ENCODE assay signal across 8 cellular contexts in genomic region chr20:63706852-63707557, GRCh38. TPM values are rescaled to one million over a fixed set of nuclear protein-coding genes. Genes with fewer than 3 reads are reported as not detected.
DNase-seq lines count a peak whose midpoint lies in the region; ATAC-seq, FAIRE-seq and TF ChIP-seq lines count a peak whose summit lies in the region.

No MANE protein-coding gene starts in this region.

- H3K4me3 ChIP-seq in HL-60 (replicated peaks; ENCODE audit: insufficient read depth, low read length) (peak overlapping the region; percentile 93), K562 (peak overlapping the region; percentile 100), iPS-20b (ENCODE audit: low read length) (peak overlapping the region; percentile 84)

- TF ChIP-seq CTCF in C4-2B (conservative IDR thresholded peaks at IDR 0.05): no peak; the same call in 1 of the 2 replicates
- TF ChIP-seq CTCF in HL-60 (IDR thresholded peaks at IDR 0.05; ENCODE audit: insufficient read depth, low read length): peak; percentile 35
- TF ChIP-seq CTCF in K562 (IDR thresholded peaks at IDR 0.05 in 2 of 3, conservative IDR thresholded peaks at IDR 0.05 in 1 of 3; ENCODE audit: insufficient read depth in 2 of 3, low read depth in 1 of 3, low read length in 3 of 3): peak; percentile 82 to 88 (median 84)

- H3K27ac ChIP-seq in C4-2B (peak overlapping the region; percentile 98), HL-60 (replicated peaks) (peak overlapping the region; percentile 87), K562 (ENCODE audit: extremely low read depth, low read depth, low read length) (peak overlapping the region; percentile 96), iPS-20b (ENCODE audit: low read length) (no peak overlapping the region)

- H2AFZ ChIP-seq in K562 (ENCODE audit: low read depth, low read length): peak overlapping the region; percentile 75; the same call in 1 of the 2 replicates

- POLR2A ChIA-PET in K562 (lab: Yijun Ruan, JAX): interaction anchor here (0.7 to 4.0 kb wide), 6 partner anchors 9 to 158 kb away, joined by 5 to 27 read pairs (median 6); partner anchors contain the start of genes RTEL1 and TPD52L2

- TF ChIP-seq RAD21 in K562 (CRISPR knock-in tag; conservative IDR thresholded peaks at IDR 0.05 in 1 of 2, IDR thresholded peaks at IDR 0.05 in 1 of 2): peak; percentile 82 to 85

- in situ Hi-C loops in K562 (cut with MboI): loop anchor here (5.0 kb wide), 1 partner anchor 155 kb away; the partner anchor contains the start of gene ABHD16B

- ATAC-seq in GM19397 (IDR thresholded peaks at IDR 0.05; ENCODE audit: unreplicated experiment): peak; percentile 27
- peak; percentile 75 for ATAC-seq in K562

- CTCF ChIA-PET in K562 (lab: Yijun Ruan, JAX; ENCODE audit: low intra/inter-chr PET ratio): interaction anchor here (0.5 to 2.6 kb wide), 5 partner anchors 157 to 483 kb away, joined by 3 to 18 read pairs (median 6); partner anchors contain the start of genes PTK6 and TPD52L2

- H3K36me3 ChIP-seq in K562 (ENCODE audit: control insufficient read depth, insufficient read depth, low read length): peaks cover 66% of the 10 kb centered on the region
- H3K36me3 ChIP-seq in iPS-20b (ENCODE audit: insufficient read depth, low read depth, low read length): peaks cover 52% of the 10 kb centered on the region

- BruUV-seq in K562 (replicated peaks; lab: Mats Ljungman, UMichigan): no TSS peak

- WGBS in K562 (ENCODE audit: insufficient coverage, low coverage, missing lambda C conversion rate): 1% methylated on average over 54 of the region's 56 CpGs

- H3K9me1 ChIP-seq in K562 (ENCODE audit: control insufficient read depth, insufficient read depth, low read length): no peaks in the 10 kb centered on the region

- TF ChIP-seq EP300 in K562 (IDR thresholded peaks at IDR 0.05; ENCODE audit: low read length): no peak

- H3K4me2 ChIP-seq in K562 (ENCODE audit: insufficient read depth, low read length): peak overlapping the region; percentile 99

- H3K9ac ChIP-seq in K562 (ENCODE audit: insufficient read depth in 1 of 2, low read depth in 2 of 2, low read length in 2 of 2) (peak overlapping the region; percentile 90 to 95), iPS-20b (ENCODE audit: low read depth, low read length) (peak overlapping the region; percentile 76; the same call in 1 of the 2 replicates)

- no peaks in the 10 kb centered on the region for H3K9me3 ChIP-seq in K562 (replicated peaks; ENCODE audit: control insufficient read depth, insufficient read depth, low read depth, low read length)
- no peaks in the 10 kb centered on the region for H3K9me3 ChIP-seq in iPS-20b (ENCODE audit: insufficient read depth, low read depth, low read length)

- no peak for TF ChIP-seq POLR2A in K562 (conservative IDR thresholded peaks at IDR 0.05)

- H3K4me1 ChIP-seq in K562 (replicated peaks in 1 of 2; ENCODE audit: control insufficient read depth in 2 of 2, insufficient read depth in 2 of 2, low read length in 2 of 2) (peaks cover 13 to 63% of the 10 kb centered on the region in 2 experiments), iPS-20b (ENCODE audit: insufficient read depth, low read length) (peaks cover 4% of the 10 kb centered on the region; the same call in 1 of the 2 replicates)

- no peaks in the 10 kb centered on the region for H3K27me3 ChIP-seq in HL-60 (ENCODE audit: insufficient read depth, poor library complexity, severe bottlenecking)
- no peaks in the 10 kb centered on the region for H3K27me3 ChIP-seq in K562 (ENCODE audit: control insufficient read depth in 2 of 2, insufficient read depth in 2 of 2, low read length in 2 of 2)
- no peaks in the 10 kb centered on the region for H3K27me3 ChIP-seq in iPS-20b (ENCODE audit: insufficient read depth, low read length)

- intact Hi-C loops in K562 (cut with micrococcal nuclease): loop anchor here (2.0 to 10.0 kb wide), 5 partner anchors 78 to 250 kb away; partner anchors contain the start of genes PTK6, TPD52L2 and UCKL1

- DNase-seq in HL-60 (ENCODE audit: low read depth in 1 of 2, low spot score in 1 of 2) (peak in 1 of 2 experiments; percentile 69), SW480 (ENCODE audit: low spot score) (peak; percentile 84), K562 (ENCODE audit: extremely low read depth in 1 of 4, low spot score in 3 of 4) (peak; percentile 53 to 84 (median 69)), NCI-H510A (lab: John Stamatoyannopoulos, UW) (no peak)
- DNase-seq in stimulated activated CD4-positive, alpha-beta T cell treated with anti-CD3 and anti-CD28 coated beads, Interleukin-15, amount 100 ng/mL, for 48 hours (ENCODE audit: low read depth in 2 of 2): peak; percentile 47 to 62

- H4K20me1 ChIP-seq in K562 (replicated peaks; ENCODE audit: control insufficient read depth, insufficient read depth, low read length): peaks cover 22% of the 10 kb centered on the region

- peaks cover 63% of the 10 kb centered on the region for H3K79me2 ChIP-seq in K562 (ENCODE audit: control insufficient read depth, insufficient read depth, low read length)

- peak; percentile 95 for FAIRE-seq in K562 (lab: Jason Lieb, UNC)

RNA-seq across cellular contexts. Expression of gene ARFRP1, which starts 0.8 kb away (rescaled TPM):
- 98.6 and 222 TPM in 2 replicates for total RNA-seq in K562 (2011; cell fraction: chromatin; rRNA removed; ENCODE audit: low replicate concordance)
- 116 and 124 TPM in 2 replicates for total RNA-seq in K562 (2011; cell fraction: nucleolus; rRNA removed)
- total RNA-seq in K562 (2011; cell fraction: nucleoplasm; rRNA removed): 75.6 and 81.5 TPM in 2 replicates
- total RNA-seq in K562 (2014; rRNA removed) (64.3 and 74.1 TPM in 2 replicates), K562 (2014; rRNA removed; fragmentation: Illumina TruSeq; extraction: Trizol) (16.1 and 19.1 TPM in 2 replicates), K562 (2015; rRNA removed; fragmentation: Illumina TruSeq; extraction: Trizol) (37.3 and 37.7 TPM in 2 replicates), K562 (2021) (64.0 and 78.9 TPM in 2 replicates)
- polyA plus RNA-seq in K562 (2011; rRNA removed) (37.5 and 39.5 TPM in 2 replicates), K562 (2014; fragmentation: Illumina TruSeq; extraction: Trizol) (20.0 and 36.3 TPM in 2 replicates), K562 (2014; fragmentation: Nextera tagmentation; extraction: Ambion mirVana) (1 to 10 TPM; 2.2 to 6.0 TPM), K562 (2014; rRNA removed) (66.9 and 70.5 TPM in 2 replicates)
- 52.0 and 57.8 TPM in 2 replicates for polyA plus RNA-seq in K562 (2011; cell fraction: cytosol; rRNA removed)
- 132 and 147 TPM in 2 replicates for polyA plus RNA-seq in K562 (2011; cell fraction: nucleus; rRNA removed)
- polyA plus RNA-seq in K562 (2012): 44.1 and 48.2 TPM in 2 replicates
- polyA minus RNA-seq in K562 (2011; rRNA and poly(A)+ RNA removed): 18.4 and 33.9 TPM in 2 replicates
- polyA minus RNA-seq in K562 (2011; cell fraction: cytosol; rRNA and poly(A)+ RNA removed): 14.4 and 22.2 TPM in 2 replicates
- 46.2 and 62.4 TPM in 2 replicates for polyA minus RNA-seq in K562 (2011; cell fraction: nucleus; rRNA and poly(A)+ RNA removed)

RNA-seq across cellular contexts. Expression of gene ZGPAT, which starts 0.8 kb away (rescaled TPM):
- 20.3 and 73.7 TPM in 2 replicates for total RNA-seq in K562 (2011; cell fraction: chromatin; rRNA removed; ENCODE audit: low replicate concordance)
- 43.4 and 48.4 TPM in 2 replicates for total RNA-seq in K562 (2011; cell fraction: nucleolus; rRNA removed)
- total RNA-seq in K562 (2011; cell fraction: nucleoplasm; rRNA removed): 35.6 and 47.3 TPM in 2 replicates
- total RNA-seq in K562 (2014; rRNA removed): 19.4 and 26.6 TPM in 2 replicates
- 2.2 and 2.4 TPM in 2 replicates for total RNA-seq in K562 (2014; rRNA removed; fragmentation: Illumina TruSeq; extraction: Trizol)
- total RNA-seq in K562 (2015; rRNA removed; fragmentation: Illumina TruSeq; extraction: Trizol): 7.9 and 8.4 TPM in 2 replicates
- 22.5 and 25.4 TPM in 2 replicates for total RNA-seq in K562 (2021)
- 7.4 and 10.7 TPM in 2 replicates for polyA plus RNA-seq in K562 (2011; rRNA removed)
- polyA plus RNA-seq in K562 (2011; cell fraction: cytosol; rRNA removed): 6.2 and 15.4 TPM in 2 replicates
- polyA plus RNA-seq in K562 (2011; cell fraction: nucleus; rRNA removed): 40.8 and 67.3 TPM in 2 replicates
- polyA plus RNA-seq in K562 (2012): 14.8 and 18.0 TPM in 2 replicates
- 5.6 and 10.9 TPM in 2 replicates for polyA plus RNA-seq in K562 (2014; fragmentation: Illumina TruSeq; extraction: Trizol)
- under 1 TPM; 0.14 to 0.21 TPM for polyA plus RNA-seq in K562 (2014; fragmentation: Nextera tagmentation; extraction: Ambion mirVana)
- polyA plus RNA-seq in K562 (2014; rRNA removed): 24.1 and 27.7 TPM in 2 replicates
- 2.7 and 4.6 TPM in 2 replicates for polyA minus RNA-seq in K562 (2011; rRNA and poly(A)+ RNA removed)
- polyA minus RNA-seq in K562 (2011; cell fraction: cytosol; rRNA and poly(A)+ RNA removed): 11.6 and 12.8 TPM in 2 replicates
- 9.8 and 11.2 TPM in 2 replicates for polyA minus RNA-seq in K562 (2011; cell fraction: nucleus; rRNA and poly(A)+ RNA removed)

RNA-seq across cellular contexts. Expression of gene TNFRSF6B, which starts 10.6 kb away (rescaled TPM):
- not detected in 2 replicates for total RNA-seq in K562 (2011; cell fraction: chromatin; rRNA removed; ENCODE audit: low replicate concordance)
- 4.9 and 6.3 TPM in 2 replicates for total RNA-seq in K562 (2011; cell fraction: nucleolus; rRNA removed)
- not detected in 2 replicates for total RNA-seq in K562 (2011; cell fraction: nucleoplasm; rRNA removed)
- total RNA-seq in K562 (2014; rRNA removed) (0.32 and 3.8 TPM in 2 replicates), K562 (2014; rRNA removed; fragmentation: Illumina TruSeq; extraction: Trizol) (not detected in 2 replicates), K562 (2015; rRNA removed; fragmentation: Illumina TruSeq; extraction: Trizol) (0.19 TPM in 1 of 2 replicates, not detected in the other), K562 (2021) (not detected in 2 replicates)
- polyA plus RNA-seq in K562 (2011; rRNA removed) (0.10 and 0.37 TPM in 2 replicates), K562 (2014; fragmentation: Illumina TruSeq; extraction: Trizol) (not detected in 2 replicates), K562 (2014; fragmentation: Nextera tagmentation; extraction: Ambion mirVana) (not detected), K562 (2014; rRNA removed) (3.2 and 3.5 TPM in 2 replicates)
- polyA plus RNA-seq in K562 (2011; cell fraction: cytosol; rRNA removed): 1.1 and 5.8 TPM in 2 replicates
- 1.4 and 13.8 TPM in 2 replicates for polyA plus RNA-seq in K562 (2011; cell fraction: nucleus; rRNA removed)
- 0.87 and 1.3 TPM in 2 replicates for polyA plus RNA-seq in K562 (2012)
- polyA minus RNA-seq in K562 (2011; rRNA and poly(A)+ RNA removed): not detected in 2 replicates
- polyA minus RNA-seq in K562 (2011; cell fraction: cytosol; rRNA and poly(A)+ RNA removed): not detected in 2 replicates
- 1.2 TPM in 1 of 2 replicates, not detected in the other for polyA minus RNA-seq in K562 (2011; cell fraction: nucleus; rRNA and poly(A)+ RNA removed)

RNA-seq across cellular contexts. Expression of gene LIME1, which starts 29.5 kb away (rescaled TPM):
- total RNA-seq in K562 (2011; cell fraction: chromatin; rRNA removed; ENCODE audit: low replicate concordance): 6.7 and 27.9 TPM in 2 replicates
- total RNA-seq in K562 (2011; cell fraction: nucleolus; rRNA removed): 29.6 and 36.2 TPM in 2 replicates
- total RNA-seq in K562 (2011; cell fraction: nucleoplasm; rRNA removed): 12.0 and 12.1 TPM in 2 replicates
- total RNA-seq in K562 (2014; rRNA removed) (9.5 and 12.7 TPM in 2 replicates), K562 (2014; rRNA removed; fragmentation: Illumina TruSeq; extraction: Trizol) (0.11 and 0.32 TPM in 2 replicates), K562 (2015; rRNA removed; fragmentation: Illumina TruSeq; extraction: Trizol) (2.7 and 2.8 TPM in 2 replicates), K562 (2021) (9.3 and 10.2 TPM in 2 replicates)
- polyA plus RNA-seq in K562 (2011; rRNA removed) (1.5 and 3.9 TPM in 2 replicates), K562 (2014; fragmentation: Illumina TruSeq; extraction: Trizol) (0.83 and 2.3 TPM in 2 replicates), K562 (2014; fragmentation: Nextera tagmentation; extraction: Ambion mirVana) (not detected), K562 (2014; rRNA removed) (17.1 and 20.2 TPM in 2 replicates)
- 4.5 and 15.8 TPM in 2 replicates for polyA plus RNA-seq in K562 (2011; cell fraction: cytosol; rRNA removed)
- polyA plus RNA-seq in K562 (2011; cell fraction: nucleus; rRNA removed): 37.1 and 90.0 TPM in 2 replicates
- 5.5 and 10.7 TPM in 2 replicates for polyA plus RNA-seq in K562 (2012)
- polyA minus RNA-seq in K562 (2011; rRNA and poly(A)+ RNA removed): 0.06 and 0.25 TPM in 2 replicates
- polyA minus RNA-seq in K562 (2011; cell fraction: cytosol; rRNA and poly(A)+ RNA removed): 1.2 and 1.5 TPM in 2 replicates
- polyA minus RNA-seq in K562 (2011; cell fraction: nucleus; rRNA and poly(A)+ RNA removed): 4.7 and 7.7 TPM in 2 replicates

RNA-seq across cellular contexts. Expression of gene SLC2A4RG, which starts 32.6 kb away (rescaled TPM):
- 22.0 and 60.9 TPM in 2 replicates for total RNA-seq in K562 (2011; cell fraction: chromatin; rRNA removed; ENCODE audit: low replicate concordance)
- 104 and 105 TPM in 2 replicates for total RNA-seq in K562 (2011; cell fraction: nucleolus; rRNA removed)
- total RNA-seq in K562 (2011; cell fraction: nucleoplasm; rRNA removed): 35.7 and 41.6 TPM in 2 replicates
- total RNA-seq in K562 (2014; rRNA removed) (62.7 and 92.2 TPM in 2 replicates), K562 (2014; rRNA removed; fragmentation: Illumina TruSeq; extraction: Trizol) (8.2 and 8.3 TPM in 2 replicates), K562 (2015; rRNA removed; fragmentation: Illumina TruSeq; extraction: Trizol) (26.5 and 28.3 TPM in 2 replicates), K562 (2021) (97.3 and 104 TPM in 2 replicates)
- polyA plus RNA-seq in K562 (2011; rRNA removed) (29.5 and 48.0 TPM in 2 replicates), K562 (2014; fragmentation: Illumina TruSeq; extraction: Trizol) (10.3 and 24.9 TPM in 2 replicates), K562 (2014; fragmentation: Nextera tagmentation; extraction: Ambion mirVana) (1 to 10 TPM in 1 of 2 experiments, under 1 TPM in 1; 0.34 to 1.1 TPM), K562 (2014; rRNA removed) (62.6 and 84.4 TPM in 2 replicates)
- 27.4 and 73.4 TPM in 2 replicates for polyA plus RNA-seq in K562 (2011; cell fraction: cytosol; rRNA removed)
- 238 and 316 TPM in 2 replicates for polyA plus RNA-seq in K562 (2011; cell fraction: nucleus; rRNA removed)
- 65.5 and 70.1 TPM in 2 replicates for polyA plus RNA-seq in K562 (2012)
- polyA minus RNA-seq in K562 (2011; rRNA and poly(A)+ RNA removed): 1.6 and 4.4 TPM in 2 replicates
- polyA minus RNA-seq in K562 (2011; cell fraction: cytosol; rRNA and poly(A)+ RNA removed): 14.8 and 20.6 TPM in 2 replicates
- 47.3 and 53.0 TPM in 2 replicates for polyA minus RNA-seq in K562 (2011; cell fraction: nucleus; rRNA and poly(A)+ RNA removed)
